1 cellular context compared by ENCODE assay signal in genomic region chr12:121634836-121635235, GRCh38.
TF ChIP-seq lines count a peak whose summit lies in the region.

No MANE protein-coding gene starts in this region.

TF ChIP-seq in H1, 55 proteins besides CTCF, POLR2A, EP300 and RAD21:
- TF ChIP-seq POU5F1 (IDR thresholded peaks at IDR 0.05; ENCODE audit: low read depth, low read length) (no peak), RNF2 (IDR thresholded peaks at IDR 0.05; ENCODE audit: borderline replicate concordance, low read depth, low read length, missing control alignments, poor library complexity, severe bottlenecking) (no peak), JUND (IDR thresholded peaks at IDR 0.05; ENCODE audit: low read length) (no peak), BRCA1 (IDR thresholded peaks at IDR 0.05; ENCODE audit: low read depth, low read length) (no peak), USF2 (IDR thresholded peaks at IDR 0.05; ENCODE audit: low read length) (no peak), KDM1A (IDR thresholded peaks at IDR 0.05; ENCODE audit: borderline replicate concordance, low read length) (no peak), SUZ12 (IDR thresholded peaks at IDR 0.05; ENCODE audit: low read length) (no peak), YY1 (IDR thresholded peaks at IDR 0.05; ENCODE audit: low read depth, low read length) (no peak), EZH2 (IDR thresholded peaks at IDR 0.05; ENCODE audit: low read depth, low read length, severe bottlenecking) (no peak), RBBP5 (IDR thresholded peaks at IDR 0.05; ENCODE audit: borderline replicate concordance, low read depth, low read length) (no peak), ZNF274 (IDR thresholded peaks at IDR 0.05; ENCODE audit: borderline replicate concordance, extremely low read depth, low read length) (no peak), E2F6 (IDR thresholded peaks at IDR 0.05) (no peak), ASH2L (IDR thresholded peaks at IDR 0.05; ENCODE audit: low read length) (no peak), TAF7 (optimal IDR thresholded peaks at IDR 0.05; ENCODE audit: borderline replicate concordance, low read depth, low read length) (no peak), TBP (IDR thresholded peaks at IDR 0.05; ENCODE audit: low read depth, low read length) (no peak), SIRT6 (IDR thresholded peaks at IDR 0.05; ENCODE audit: low read length) (no peak), NANOG (IDR thresholded peaks at IDR 0.05; ENCODE audit: insufficient read depth, low read depth, low read length, poor library complexity, severe bottlenecking) (no peak), ATF2 (IDR thresholded peaks at IDR 0.05; ENCODE audit: low read length) (no peak)
TF ChIP-seq in H1: peak in this region for 0.
